In the genomic region with DNA sequence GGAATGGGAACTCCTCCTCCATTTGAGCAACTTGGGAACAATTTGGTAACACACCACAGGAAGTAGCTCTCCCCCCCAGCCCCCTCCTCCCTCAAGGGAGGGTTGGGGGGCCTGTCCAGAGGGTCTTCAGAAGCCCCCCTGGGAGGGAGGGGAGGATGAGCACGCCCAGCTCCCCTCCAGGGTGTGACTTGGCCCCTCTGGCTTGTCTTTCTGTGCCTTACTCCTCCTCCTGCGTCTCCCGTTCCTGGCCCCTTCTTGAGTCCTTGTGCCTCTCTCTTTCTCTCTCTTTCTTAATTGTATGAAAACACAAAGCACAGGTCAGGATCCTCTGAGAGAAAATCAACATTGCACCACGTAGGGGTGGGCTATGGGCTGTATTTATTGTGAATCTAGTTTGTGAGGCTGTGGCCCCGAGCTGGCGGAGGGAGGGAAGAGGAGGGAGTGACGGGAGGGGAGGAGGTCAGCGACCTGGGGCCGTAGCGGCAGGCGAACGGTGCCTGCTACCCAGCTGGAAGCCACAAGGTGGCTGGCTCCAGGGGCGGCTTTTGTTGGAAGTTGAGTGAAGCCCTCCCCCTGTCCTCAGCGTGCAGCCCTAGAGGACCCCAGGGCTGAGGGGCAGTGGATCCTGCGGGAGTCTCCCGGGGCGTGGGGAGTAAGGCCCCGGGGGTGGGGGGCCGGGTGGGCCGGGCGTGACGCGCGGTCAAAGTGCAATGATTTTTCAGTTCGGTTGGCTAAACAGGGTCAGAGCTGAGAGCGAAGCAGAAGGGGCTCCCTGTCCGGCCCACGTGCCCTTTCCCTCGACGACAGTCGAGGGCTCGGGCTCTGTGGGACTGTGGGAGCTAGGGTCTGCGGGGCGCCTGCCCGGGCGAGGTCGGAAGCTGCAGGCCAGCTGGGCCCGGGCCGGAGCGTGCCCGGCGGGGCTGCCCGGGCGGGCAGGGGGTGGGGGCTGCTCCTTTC, we compare ENCODE assay signal across 2 cellular contexts.
TF ChIP-seq lines count a peak whose summit lies in the region.

No MANE protein-coding gene starts in this region.

TF ChIP-seq in SK-N-SH, 30 proteins besides CTCF, POLR2A, EP300 and RAD21 (continued from another document):
- TF ChIP-seq, protein P1, sequence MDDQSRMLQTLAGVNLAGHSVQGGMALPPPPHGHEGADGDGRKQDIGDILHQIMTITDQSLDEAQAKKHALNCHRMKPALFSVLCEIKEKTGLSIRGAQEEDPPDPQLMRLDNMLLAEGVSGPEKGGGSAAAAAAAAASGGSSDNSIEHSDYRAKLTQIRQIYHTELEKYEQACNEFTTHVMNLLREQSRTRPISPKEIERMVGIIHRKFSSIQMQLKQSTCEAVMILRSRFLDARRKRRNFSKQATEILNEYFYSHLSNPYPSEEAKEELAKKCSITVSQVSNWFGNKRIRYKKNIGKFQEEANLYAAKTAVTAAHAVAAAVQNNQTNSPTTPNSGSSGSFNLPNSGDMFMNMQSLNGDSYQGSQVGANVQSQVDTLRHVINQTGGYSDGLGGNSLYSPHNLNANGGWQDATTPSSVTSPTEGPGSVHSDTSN (IDR thresholded peaks at IDR 0.05), result no peak
- TF ChIP-seq TAF1 (IDR thresholded peaks at IDR 0.05; ENCODE audit: borderline replicate concordance, low read depth, low read length), result no peak
- TF ChIP-seq, protein P2, sequence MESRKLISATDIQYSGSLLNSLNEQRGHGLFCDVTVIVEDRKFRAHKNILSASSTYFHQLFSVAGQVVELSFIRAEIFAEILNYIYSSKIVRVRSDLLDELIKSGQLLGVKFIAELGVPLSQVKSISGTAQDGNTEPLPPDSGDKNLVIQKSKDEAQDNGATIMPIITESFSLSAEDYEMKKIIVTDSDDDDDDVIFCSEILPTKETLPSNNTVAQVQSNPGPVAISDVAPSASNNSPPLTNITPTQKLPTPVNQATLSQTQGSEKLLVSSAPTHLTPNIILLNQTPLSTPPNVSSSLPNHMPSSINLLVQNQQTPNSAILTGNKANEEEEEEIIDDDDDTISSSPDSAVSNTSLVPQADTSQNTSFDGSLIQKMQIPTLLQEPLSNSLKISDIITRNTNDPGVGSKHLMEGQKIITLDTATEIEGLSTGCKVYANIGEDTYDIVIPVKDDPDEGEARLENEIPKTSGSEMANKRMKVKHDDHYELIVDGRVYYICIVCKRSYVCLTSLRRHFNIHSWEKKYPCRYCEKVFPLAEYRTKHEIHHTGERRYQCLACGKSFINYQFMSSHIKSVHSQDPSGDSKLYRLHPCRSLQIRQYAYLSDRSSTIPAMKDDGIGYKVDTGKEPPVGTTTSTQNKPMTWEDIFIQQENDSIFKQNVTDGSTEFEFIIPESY (IDR thresholded peaks at IDR 0.05; ENCODE audit: borderline replicate concordance, low read depth), result no peak

TF ChIP-seq in SK-N-SH treated with all-trans-retinoic acid at 6 μM for 48 hours, 23 proteins besides CTCF, POLR2A, EP300 and RAD21 (continued from another document):
- TF ChIP-seq, protein P3, sequence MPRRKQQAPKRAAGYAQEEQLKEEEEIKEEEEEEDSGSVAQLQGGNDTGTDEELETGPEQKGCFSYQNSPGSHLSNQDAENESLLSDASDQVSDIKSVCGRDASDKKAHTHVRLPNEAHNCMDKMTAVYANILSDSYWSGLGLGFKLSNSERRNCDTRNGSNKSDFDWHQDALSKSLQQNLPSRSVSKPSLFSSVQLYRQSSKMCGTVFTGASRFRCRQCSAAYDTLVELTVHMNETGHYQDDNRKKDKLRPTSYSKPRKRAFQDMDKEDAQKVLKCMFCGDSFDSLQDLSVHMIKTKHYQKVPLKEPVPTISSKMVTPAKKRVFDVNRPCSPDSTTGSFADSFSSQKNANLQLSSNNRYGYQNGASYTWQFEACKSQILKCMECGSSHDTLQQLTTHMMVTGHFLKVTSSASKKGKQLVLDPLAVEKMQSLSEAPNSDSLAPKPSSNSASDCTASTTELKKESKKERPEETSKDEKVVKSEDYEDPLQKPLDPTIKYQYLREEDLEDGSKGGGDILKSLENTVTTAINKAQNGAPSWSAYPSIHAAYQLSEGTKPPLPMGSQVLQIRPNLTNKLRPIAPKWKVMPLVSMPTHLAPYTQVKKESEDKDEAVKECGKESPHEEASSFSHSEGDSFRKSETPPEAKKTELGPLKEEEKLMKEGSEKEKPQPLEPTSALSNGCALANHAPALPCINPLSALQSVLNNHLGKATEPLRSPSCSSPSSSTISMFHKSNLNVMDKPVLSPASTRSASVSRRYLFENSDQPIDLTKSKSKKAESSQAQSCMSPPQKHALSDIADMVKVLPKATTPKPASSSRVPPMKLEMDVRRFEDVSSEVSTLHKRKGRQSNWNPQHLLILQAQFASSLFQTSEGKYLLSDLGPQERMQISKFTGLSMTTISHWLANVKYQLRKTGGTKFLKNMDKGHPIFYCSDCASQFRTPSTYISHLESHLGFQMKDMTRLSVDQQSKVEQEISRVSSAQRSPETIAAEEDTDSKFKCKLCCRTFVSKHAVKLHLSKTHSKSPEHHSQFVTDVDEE (CRISPR knock-in tag; IDR thresholded peaks at IDR 0.05), result no peak
- TF ChIP-seq PPARA (CRISPR knock-in tag; IDR thresholded peaks at IDR 0.05; ENCODE audit: borderline replicate concordance), result no peak
- no peak for TF ChIP-seq BACH2 (CRISPR knock-in tag; IDR thresholded peaks at IDR 0.05; ENCODE audit: borderline replicate concordance)
- TF ChIP-seq, protein P4, sequence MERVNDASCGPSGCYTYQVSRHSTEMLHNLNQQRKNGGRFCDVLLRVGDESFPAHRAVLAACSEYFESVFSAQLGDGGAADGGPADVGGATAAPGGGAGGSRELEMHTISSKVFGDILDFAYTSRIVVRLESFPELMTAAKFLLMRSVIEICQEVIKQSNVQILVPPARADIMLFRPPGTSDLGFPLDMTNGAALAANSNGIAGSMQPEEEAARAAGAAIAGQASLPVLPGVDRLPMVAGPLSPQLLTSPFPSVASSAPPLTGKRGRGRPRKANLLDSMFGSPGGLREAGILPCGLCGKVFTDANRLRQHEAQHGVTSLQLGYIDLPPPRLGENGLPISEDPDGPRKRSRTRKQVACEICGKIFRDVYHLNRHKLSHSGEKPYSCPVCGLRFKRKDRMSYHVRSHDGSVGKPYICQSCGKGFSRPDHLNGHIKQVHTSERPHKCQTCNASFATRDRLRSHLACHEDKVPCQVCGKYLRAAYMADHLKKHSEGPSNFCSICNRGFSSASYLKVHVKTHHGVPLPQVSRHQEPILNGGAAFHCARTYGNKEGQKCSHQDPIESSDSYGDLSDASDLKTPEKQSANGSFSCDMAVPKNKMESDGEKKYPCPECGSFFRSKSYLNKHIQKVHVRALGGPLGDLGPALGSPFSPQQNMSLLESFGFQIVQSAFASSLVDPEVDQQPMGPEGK (CRISPR knock-in tag; IDR thresholded peaks at IDR 0.05; ENCODE audit: borderline replicate concordance), result no peak
- no peak for TF ChIP-seq ISL1 (CRISPR knock-in tag; IDR thresholded peaks at IDR 0.05)
